ENCODE assay signal across 13 cellular contexts in genomic region chr9:98908897-98909634, GRCh38. TPM values are rescaled to one million over a fixed set of nuclear protein-coding genes. Genes with fewer than 3 reads are reported as not detected.
DNase-seq lines count a peak whose midpoint lies in the region; ATAC-seq and TF ChIP-seq lines count a peak whose summit lies in the region.
"Had no signal": no experiment of that assay in that cellular context is flagged by ENCODE, and none has a peak within 500 bp of the region (broad histone marks: within the 10 kb centered on the region; RNA-seq: fewer than 3 reads in every experiment).

No MANE protein-coding gene starts in this region.

- DNase-seq in heart left ventricle (no peak), left cardiac atrium (no peak), 8988T (no peak), NCI-H187 treated with DMSO at 0.1 percent for 48 hours (lab: John Stamatoyannopoulos, UW) (no peak), A673 (ENCODE audit: low spot score) (no peak)
- no peak for DNase-seq in stimulated activated CD4-positive, alpha-beta T cell treated with anti-CD3 and anti-CD28 coated beads, Interleukin-4, amount 100 ng/mL, for 24 hours
- DNase-seq: AML-193; NCI-H1105 treated with DMSO at 0.1 percent for 48 hours; NK-92 treated with Interleukin-12 subunit alpha and Interleukin-12 subunit beta, amount 100 ng/mL, for 24 hours had no signal

- 44 to 64% (median 58%) methylated on average over 5 of the region's 5 CpGs for WGBS in heart left ventricle, 4 donors
- WGBS in esophagus, 2 donors, result 38 to 51% methylated on average over 5 of the region's 5 CpGs

- H3K4me3 ChIP-seq in heart left ventricle, result no peak overlapping the region
- H3K4me3 ChIP-seq in esophagus (ENCODE audit: low read depth in 1 of 2, low read length in 2 of 2), result no peak overlapping the region
- H3K4me3 ChIP-seq in muscle layer of duodenum (ENCODE audit: low read depth in 1 of 2, low read length in 2 of 2), result no peak overlapping the region
- no peak overlapping the region for H3K4me3 ChIP-seq in A673 (ENCODE audit: low read depth, low read length, poor library complexity, severe bottlenecking)

- TF ChIP-seq POLR2A in heart left ventricle (IDR thresholded peaks at IDR 0.05), result no peak

- CTCF ChIA-PET in A673 (lab: Charles Lee), result interaction anchor here (0.6 kb wide), 1 partner anchor 62 kb away, joined by 12 read pairs; no protein-coding TSS in a partner anchor

- H3K27ac ChIP-seq in heart left ventricle (peak overlapping the region; percentile 33 to 86 (median 72)), esophagus (ENCODE audit: low read depth in 2 of 2, low read length in 1 of 2) (peak overlapping the region; percentile 40 to 59), muscle layer of duodenum (ENCODE audit: low read length) (peak overlapping the region; percentile 60), A673 (ENCODE audit: low read depth, low read length, poor library complexity, severe bottlenecking) (no peak overlapping the region)

- H3K4me1 ChIP-seq in heart left ventricle (peaks cover 3 to 56% (median 29%) of the 10 kb centered on the region in 12 donors), esophagus (ENCODE audit: control insufficient read depth in 2 of 2, insufficient read depth in 2 of 2, low read length in 1 of 2) (peaks cover 5 to 7% of the 10 kb centered on the region in 2 donors), muscle layer of duodenum (ENCODE audit: control insufficient read depth in 1 of 2, insufficient read depth in 2 of 2, low read length in 2 of 2) (peaks cover 0 to 21% of the 10 kb centered on the region in 2 donors), A673 (ENCODE audit: insufficient read depth, low read length, poor library complexity, severe bottlenecking) (no peaks in the 10 kb centered on the region)

- H3K9me3 ChIP-seq in heart left ventricle, result no peaks in the 10 kb centered on the region
- H3K9me3 ChIP-seq in esophagus (ENCODE audit: control insufficient read depth in 2 of 2, insufficient read depth in 1 of 2, low read depth in 1 of 2, low read length in 1 of 2), result no peaks in the 10 kb centered on the region
- no peaks in the 10 kb centered on the region for H3K9me3 ChIP-seq in muscle layer of duodenum (ENCODE audit: control insufficient read depth in 1 of 2, low read length in 2 of 2)
- H3K9me3 ChIP-seq in A673 (ENCODE audit: low read depth, low read length, poor library complexity, severe bottlenecking), result no peaks in the 10 kb centered on the region

- POLR2A ChIA-PET in A673 (lab: Charles Lee; ENCODE audit: low non-redundant PET), result no interaction called here

- no TSS peak for BruUV-seq in A673 (replicated peaks; lab: Mats Ljungman, UMichigan)

- ATAC-seq in heart left ventricle (peak in 1 of 4 donors; percentile 45), left cardiac atrium (no peak)
- ATAC-seq: stimulated activated effector memory CD8-positive, alpha-beta T cell treated with anti-CD3 and anti-CD28 coated beads, Interleukin-12 subunit alpha, Interleukin-12 subunit beta, amount 100 ng/mL, for 72 hours had no signal

- intact Hi-C loops in heart left ventricle (cut with DNase I), result loop anchor here in 2 of 10 donors (2.0 to 5.0 kb wide), 3 partner anchors 42 to 63 kb away; no protein-coding TSS in a partner anchor
- intact Hi-C loops in left cardiac atrium (cut with DNase I), result no loop called here
- intact Hi-C loops in A673 (cut with micrococcal nuclease; ENCODE audit: unreplicated experiment), result no loop called here

- H3K36me3 ChIP-seq in heart left ventricle (no peaks in the 10 kb centered on the region), esophagus (ENCODE audit: control insufficient read depth in 2 of 2, insufficient read depth in 2 of 2, low read length in 1 of 2) (no peaks in the 10 kb centered on the region), muscle layer of duodenum (ENCODE audit: control insufficient read depth in 1 of 2, insufficient read depth in 2 of 2, low read length in 2 of 2) (no peaks in the 10 kb centered on the region), A673 (ENCODE audit: insufficient read depth, low read length, poor library complexity, severe bottlenecking) (no peaks in the 10 kb centered on the region)

- TF ChIP-seq CTCF in heart left ventricle (IDR thresholded peaks at IDR 0.05) (no peak), A673 (conservative IDR thresholded peaks at IDR 0.05; ENCODE audit: low read depth, low read length) (no peak)

- H3K27me3 ChIP-seq in heart left ventricle (no peaks in the 10 kb centered on the region), esophagus (ENCODE audit: control insufficient read depth in 1 of 2, insufficient read depth in 2 of 2, low read length in 2 of 2) (no peaks in the 10 kb centered on the region), muscle layer of duodenum (ENCODE audit: low read depth, low read length) (no peaks in the 10 kb centered on the region), A673 (replicated peaks; ENCODE audit: insufficient read depth, low read depth, low read length, poor library complexity) (no peaks in the 10 kb centered on the region)

RNA-seq across cellular contexts. Expression of gene COL15A1, which starts 34.6 kb away (rescaled TPM):
- total RNA-seq in heart left ventricle (10 to 100 TPM; 24.1 to 81.0 (median 46.7) TPM), left cardiac atrium (10 to 100 TPM; 73.3 to 75.0 TPM), A673 (2021) (0.04 TPM in 1 of 2 replicates, not detected in the other)
- polyA plus RNA-seq in heart left ventricle (10 to 100 TPM; 12.4 to 30.8 TPM), esophagus (1 to 10 TPM; 5.2 to 7.3 TPM)
- total RNA-seq: mononuclear cell had no signal

Comparison
In these comparisons a context has a peak if more than half of its experiments do, and no peak if none do; other contexts are left out.
1. RNA of gene COL15A1, which starts 34.6 kb away (total RNA-seq): 73.3 to 75.0 TPM in left cardiac atrium and 24.1 to 81.0 TPM in heart left ventricle; 0.04 TPM in A673; every median in the first group is over 10 times any median in the second.